ENCODE assay signal across 24 cellular contexts in the genomic region with DNA sequence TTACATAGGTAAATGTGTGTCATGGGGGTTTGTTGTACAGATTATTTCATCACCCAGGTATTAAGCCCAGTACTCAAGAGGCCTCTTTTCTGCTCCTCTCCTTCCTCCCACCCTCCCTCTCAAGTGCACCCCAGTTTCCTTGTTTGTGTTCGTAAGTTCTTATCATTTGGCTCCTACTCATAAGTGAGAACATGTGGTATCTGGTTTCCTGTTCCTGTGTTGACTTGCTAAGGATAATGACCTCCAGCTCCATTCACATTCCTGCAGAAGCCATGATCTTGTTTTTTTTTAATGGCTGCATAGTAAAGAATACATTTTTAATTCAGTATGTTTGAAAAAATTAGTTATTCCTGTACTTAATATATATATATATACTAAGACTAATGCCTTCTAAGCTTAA.
A peak's percentile ranks its signal among the peaks of the same experiment; 100 is the strongest.
DNase-seq lines count a peak whose midpoint lies in the region; ATAC-seq, FAIRE-seq and TF ChIP-seq lines count a peak whose summit lies in the region.
"Had no signal": no experiment of that assay in that cellular context is flagged by ENCODE, and none has a peak within 500 bp of the region (broad histone marks: within the 10 kb centered on the region; RNA-seq: fewer than 3 reads in every experiment).

No MANE protein-coding gene starts in this region.

- no peak for TF ChIP-seq POLR2A in K562 (conservative IDR thresholded peaks at IDR 0.05)
- no peak for TF ChIP-seq POLR2A in right lobe of liver (IDR thresholded peaks at IDR 0.05)

- DNase-seq in NCI-H82 (lab: John Stamatoyannopoulos, UW) = peak; percentile 57
- no peak for DNase-seq in NCI-H82 treated with DMSO at 0.1 percent for 48 hours (lab: John Stamatoyannopoulos, UW; ENCODE audit: unreplicated experiment)
- peak; percentile 11 for DNase-seq in NCI-H2029 (lab: John Stamatoyannopoulos, UW)
- peak in 1 of 4 experiments; percentile 4 for DNase-seq in K562 (ENCODE audit: extremely low read depth in 1 of 4, low spot score in 3 of 4)
- DNase-seq in right lobe of liver = no peak
- no peak for DNase-seq in activated naive CD8-positive, alpha-beta T cell treated with anti-CD3 and anti-CD28 coated beads, Interleukin-2, amount 50 U/mL, for 24 hours
- no peak for DNase-seq in D721Med (ENCODE audit: insufficient read length, low spot score)
- no peak for DNase-seq in posterior cingulate gyrus
- DNase-seq: EL; GDM1; H9; NCI-H1092; NCI-H1436; NCI-H187; NCI-H2107; NCI-H510A; NCI-H69; NK-92 treated with Interleukin-12 subunit alpha and Interleukin-12 subunit beta, amount 100 ng/mL, for 24 hours; PC-3; SK-N-SH; SW 1271 had no signal

- H3K4me1 ChIP-seq in K562 (replicated peaks in 1 of 2; ENCODE audit: control insufficient read depth in 2 of 2, insufficient read depth in 2 of 2, low read length in 2 of 2) = no peaks in the 10 kb centered on the region
- no peaks in the 10 kb centered on the region for H3K4me1 ChIP-seq in right lobe of liver

- no peak overlapping the region for H3K4me3 Mint-ChIP-seq in activated naive CD8-positive, alpha-beta T cell treated with anti-CD3 and anti-CD28 coated beads, Interleukin-2, amount 50 U/mL, for 24 hours
- H3K4me3 Mint-ChIP-seq: GM23338, H9, IgD-negative memory B cell had no signal

- no peak overlapping the region for H3K9ac ChIP-seq in K562 (ENCODE audit: insufficient read depth in 1 of 2, low read depth in 2 of 2, low read length in 2 of 2)
- H3K9ac ChIP-seq: SK-N-SH had no signal

- no peak overlapping the region for H3K4me3 ChIP-seq in K562
- no peak overlapping the region for H3K4me3 ChIP-seq in right lobe of liver
- H3K4me3 ChIP-seq: GM12878, GM23338 had no signal

- H3K9me3 Mint-ChIP-seq in activated naive CD8-positive, alpha-beta T cell treated with anti-CD3 and anti-CD28 coated beads, Interleukin-2, amount 50 U/mL, for 24 hours = no peaks in the 10 kb centered on the region
- H3K9me3 Mint-ChIP-seq: GM23338, H9 had no signal

- H2AFZ ChIP-seq in K562 (ENCODE audit: low read depth, low read length) = no peak overlapping the region
- H2AFZ ChIP-seq: GM23338 had no signal

- H3K9me3 ChIP-seq in K562 (replicated peaks; ENCODE audit: control insufficient read depth, insufficient read depth, low read depth, low read length) = no peaks in the 10 kb centered on the region
- no peaks in the 10 kb centered on the region for H3K9me3 ChIP-seq in right lobe of liver
- H3K9me3 ChIP-seq: SK-N-SH had no signal

- no TSS peak for BruUV-seq in K562 (replicated peaks; lab: Mats Ljungman, UMichigan)

- H4K20me1 ChIP-seq in K562 (replicated peaks; ENCODE audit: control insufficient read depth, insufficient read depth, low read length) = no peaks in the 10 kb centered on the region

- CTCF ChIA-PET in K562 (lab: Yijun Ruan, JAX; ENCODE audit: low intra/inter-chr PET ratio) = no interaction called here

- H3K27me3 ChIP-seq in K562 (ENCODE audit: control insufficient read depth in 2 of 2, insufficient read depth in 2 of 2, low read length in 2 of 2) = no peaks in the 10 kb centered on the region
- H3K27me3 ChIP-seq in right lobe of liver = no peaks in the 10 kb centered on the region

- no peak overlapping the region for H3K27ac ChIP-seq in K562 (ENCODE audit: extremely low read depth, low read depth, low read length)
- H3K27ac ChIP-seq in right lobe of liver = no peak overlapping the region

- no peaks in the 10 kb centered on the region for H3K27me3 Mint-ChIP-seq in activated naive CD8-positive, alpha-beta T cell treated with anti-CD3 and anti-CD28 coated beads, Interleukin-2, amount 50 U/mL, for 24 hours
- H3K27me3 Mint-ChIP-seq: IgD-negative memory B cell had no signal

- no peak for ATAC-seq in K562
- ATAC-seq in right lobe of liver = peak in 3 of 4 donors; percentile 14 to 55 (median 39)
- no peak for ATAC-seq in activated naive CD8-positive, alpha-beta T cell treated with anti-CD3 and anti-CD28 coated beads, Interleukin-2, amount 50 U/mL, for 24 hours
- ATAC-seq: GM12878, GM23338, PC-3 had no signal

- intact Hi-C loops in K562 (cut with micrococcal nuclease) (no loop called here), right lobe of liver (cut with DNase I) (no loop called here), posterior cingulate gyrus (cut with DNase I) (no loop called here)

- no peak overlapping the region for H3K4me2 ChIP-seq in K562 (ENCODE audit: insufficient read depth, low read length)
- H3K4me2 ChIP-seq: GM23338, SK-N-SH had no signal

- H3K36me3 ChIP-seq in K562 (ENCODE audit: control insufficient read depth, insufficient read depth, low read length) (no peaks in the 10 kb centered on the region), right lobe of liver (no peaks in the 10 kb centered on the region)

- no peak for TF ChIP-seq RAD21 in K562 (CRISPR knock-in tag; conservative IDR thresholded peaks at IDR 0.05 in 1 of 2, IDR thresholded peaks at IDR 0.05 in 1 of 2)

- 0% methylated on average over 1 of the region's 1 CpG for WGBS in K562 (ENCODE audit: insufficient coverage, low coverage, missing lambda C conversion rate)
- WGBS in right lobe of liver (ENCODE audit: insufficient coverage, low coverage, low lambda C conversion rate, missing lambda C conversion rate) = 25% methylated on average over 1 of the region's 1 CpG

- no peak overlapping the region for H3K27ac Mint-ChIP-seq in activated naive CD8-positive, alpha-beta T cell treated with anti-CD3 and anti-CD28 coated beads, Interleukin-2, amount 50 U/mL, for 24 hours
- H3K27ac Mint-ChIP-seq: GM23338, H9, IgD-negative memory B cell had no signal

- H3K79me2 ChIP-seq in K562 (ENCODE audit: control insufficient read depth, insufficient read depth, low read length) = no peaks in the 10 kb centered on the region

- in situ Hi-C loops in K562 (cut with MboI) = no loop called here

- H3K36me3 Mint-ChIP-seq in activated naive CD8-positive, alpha-beta T cell treated with anti-CD3 and anti-CD28 coated beads, Interleukin-2, amount 50 U/mL, for 24 hours (ENCODE audit: low read depth) = no peaks in the 10 kb centered on the region
- H3K36me3 Mint-ChIP-seq: IgD-negative memory B cell had no signal

- POLR2A ChIA-PET in K562 (lab: Yijun Ruan, JAX) = interaction anchor here (0.9 kb wide), 1 partner anchor 9 kb away, joined by 3 read pairs; no protein-coding TSS in a partner anchor

- no peak for TF ChIP-seq CTCF in K562 (IDR thresholded peaks at IDR 0.05 in 2 of 3, conservative IDR thresholded peaks at IDR 0.05 in 1 of 3; ENCODE audit: insufficient read depth in 2 of 3, low read depth in 1 of 3, low read length in 3 of 3)
- TF ChIP-seq CTCF in right lobe of liver (IDR thresholded peaks at IDR 0.05) = no peak
- TF ChIP-seq CTCF in D721Med (IDR thresholded peaks at IDR 0.05; ENCODE audit: insufficient read depth, missing control alignments) = no peak

- FAIRE-seq in K562 (lab: Jason Lieb, UNC) (no peak), D721Med (lab: Jason Lieb, UNC) (no peak)
- FAIRE-seq: GM12878 had no signal

- no peaks in the 10 kb centered on the region for H3K4me1 Mint-ChIP-seq in activated naive CD8-positive, alpha-beta T cell treated with anti-CD3 and anti-CD28 coated beads, Interleukin-2, amount 50 U/mL, for 24 hours
- H3K4me1 Mint-ChIP-seq: GM23338, H9, IgD-negative memory B cell had no signal

- TF ChIP-seq EP300 in K562 (IDR thresholded peaks at IDR 0.05; ENCODE audit: low read length) = no peak

- no peaks in the 10 kb centered on the region for H3K9me1 ChIP-seq in K562 (ENCODE audit: control insufficient read depth, insufficient read depth, low read length)

TF ChIP-seq in K562, 482 proteins besides CTCF, POLR2A, EP300 and RAD21:
- TF ChIP-seq GABPA (tag; conservative IDR thresholded peaks at IDR 0.05; ENCODE audit: low read depth) = 0 out of 2 replicates have a peak, but pooled peaks have one; percentile 16
- TF ChIP-seq, protein P1, sequence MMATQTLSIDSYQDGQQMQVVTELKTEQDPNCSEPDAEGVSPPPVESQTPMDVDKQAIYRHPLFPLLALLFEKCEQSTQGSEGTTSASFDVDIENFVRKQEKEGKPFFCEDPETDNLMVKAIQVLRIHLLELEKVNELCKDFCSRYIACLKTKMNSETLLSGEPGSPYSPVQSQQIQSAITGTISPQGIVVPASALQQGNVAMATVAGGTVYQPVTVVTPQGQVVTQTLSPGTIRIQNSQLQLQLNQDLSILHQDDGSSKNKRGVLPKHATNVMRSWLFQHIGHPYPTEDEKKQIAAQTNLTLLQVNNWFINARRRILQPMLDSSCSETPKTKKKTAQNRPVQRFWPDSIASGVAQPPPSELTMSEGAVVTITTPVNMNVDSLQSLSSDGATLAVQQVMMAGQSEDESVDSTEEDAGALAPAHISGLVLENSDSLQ (IDR thresholded peaks at IDR 0.05) = no peak

Comparison
In these comparisons a context has a peak if more than half of its experiments do, and no peak if none do; other contexts are left out.
1. DNase-seq: peak in NCI-H82 (single experiment) and NCI-H2029 (single experiment); none in NCI-H82 treated with DMSO at 0.1 percent for 48 hours (single experiment), right lobe of liver (0 of 3), activated naive CD8-positive, alpha-beta T cell treated with anti-CD3 and anti-CD28 coated beads, Interleukin-2, amount 50 U/mL, for 24 hours (single experiment), D721Med (single experiment) and posterior cingulate gyrus (0 of 10).
2. ATAC-seq: peak in right lobe of liver (3 of 4); none in K562 (single experiment) and activated naive CD8-positive, alpha-beta T cell treated with anti-CD3 and anti-CD28 coated beads, Interleukin-2, amount 50 U/mL, for 24 hours (single experiment).